1 cellular context compared by ENCODE assay signal in the genomic region with DNA sequence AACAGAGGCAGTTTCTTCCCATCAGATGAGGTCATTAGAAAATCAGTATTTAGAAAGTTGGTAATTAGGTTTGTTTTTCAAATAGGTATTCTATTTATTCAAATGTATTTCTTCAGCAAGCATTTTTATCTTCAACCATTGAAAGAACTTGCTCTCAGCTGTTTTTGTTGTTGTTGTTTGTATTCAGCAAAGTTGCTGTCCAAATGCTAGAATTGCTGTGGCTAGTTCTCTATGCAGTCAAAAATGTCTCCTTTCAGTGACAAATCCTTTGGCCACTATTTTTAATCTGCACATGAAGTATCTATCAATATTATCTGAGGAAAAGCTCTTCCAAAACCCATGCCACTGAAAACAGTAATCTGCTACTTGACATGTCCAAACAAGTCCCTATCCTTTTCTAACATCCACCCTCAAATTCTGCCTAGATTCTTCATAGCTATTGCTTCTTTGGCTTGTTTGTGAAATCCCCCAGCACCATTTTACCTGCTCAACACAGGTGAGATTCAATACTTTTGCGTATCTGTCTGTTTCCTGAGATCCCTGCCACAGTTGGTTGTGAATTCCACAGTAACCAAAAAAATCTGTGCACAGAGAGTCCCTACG.
TF ChIP-seq lines count a peak whose summit lies in the region.

No MANE protein-coding gene starts in this region.

TF ChIP-seq in GM23338, 12 proteins besides CTCF, POLR2A, EP300 and RAD21 (continued from another document):
- TF ChIP-seq, protein P1, sequence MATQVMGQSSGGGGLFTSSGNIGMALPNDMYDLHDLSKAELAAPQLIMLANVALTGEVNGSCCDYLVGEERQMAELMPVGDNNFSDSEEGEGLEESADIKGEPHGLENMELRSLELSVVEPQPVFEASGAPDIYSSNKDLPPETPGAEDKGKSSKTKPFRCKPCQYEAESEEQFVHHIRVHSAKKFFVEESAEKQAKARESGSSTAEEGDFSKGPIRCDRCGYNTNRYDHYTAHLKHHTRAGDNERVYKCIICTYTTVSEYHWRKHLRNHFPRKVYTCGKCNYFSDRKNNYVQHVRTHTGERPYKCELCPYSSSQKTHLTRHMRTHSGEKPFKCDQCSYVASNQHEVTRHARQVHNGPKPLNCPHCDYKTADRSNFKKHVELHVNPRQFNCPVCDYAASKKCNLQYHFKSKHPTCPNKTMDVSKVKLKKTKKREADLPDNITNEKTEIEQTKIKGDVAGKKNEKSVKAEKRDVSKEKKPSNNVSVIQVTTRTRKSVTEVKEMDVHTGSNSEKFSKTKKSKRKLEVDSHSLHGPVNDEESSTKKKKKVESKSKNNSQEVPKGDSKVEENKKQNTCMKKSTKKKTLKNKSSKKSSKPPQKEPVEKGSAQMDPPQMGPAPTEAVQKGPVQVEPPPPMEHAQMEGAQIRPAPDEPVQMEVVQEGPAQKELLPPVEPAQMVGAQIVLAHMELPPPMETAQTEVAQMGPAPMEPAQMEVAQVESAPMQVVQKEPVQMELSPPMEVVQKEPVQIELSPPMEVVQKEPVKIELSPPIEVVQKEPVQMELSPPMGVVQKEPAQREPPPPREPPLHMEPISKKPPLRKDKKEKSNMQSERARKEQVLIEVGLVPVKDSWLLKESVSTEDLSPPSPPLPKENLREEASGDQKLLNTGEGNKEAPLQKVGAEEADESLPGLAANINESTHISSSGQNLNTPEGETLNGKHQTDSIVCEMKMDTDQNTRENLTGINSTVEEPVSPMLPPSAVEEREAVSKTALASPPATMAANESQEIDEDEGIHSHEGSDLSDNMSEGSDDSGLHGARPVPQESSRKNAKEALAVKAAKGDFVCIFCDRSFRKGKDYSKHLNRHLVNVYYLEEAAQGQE (IDR thresholded peaks at IDR 0.05; ENCODE audit: unreplicated experiment) = peak; percentile 66
